In the genomic region with DNA sequence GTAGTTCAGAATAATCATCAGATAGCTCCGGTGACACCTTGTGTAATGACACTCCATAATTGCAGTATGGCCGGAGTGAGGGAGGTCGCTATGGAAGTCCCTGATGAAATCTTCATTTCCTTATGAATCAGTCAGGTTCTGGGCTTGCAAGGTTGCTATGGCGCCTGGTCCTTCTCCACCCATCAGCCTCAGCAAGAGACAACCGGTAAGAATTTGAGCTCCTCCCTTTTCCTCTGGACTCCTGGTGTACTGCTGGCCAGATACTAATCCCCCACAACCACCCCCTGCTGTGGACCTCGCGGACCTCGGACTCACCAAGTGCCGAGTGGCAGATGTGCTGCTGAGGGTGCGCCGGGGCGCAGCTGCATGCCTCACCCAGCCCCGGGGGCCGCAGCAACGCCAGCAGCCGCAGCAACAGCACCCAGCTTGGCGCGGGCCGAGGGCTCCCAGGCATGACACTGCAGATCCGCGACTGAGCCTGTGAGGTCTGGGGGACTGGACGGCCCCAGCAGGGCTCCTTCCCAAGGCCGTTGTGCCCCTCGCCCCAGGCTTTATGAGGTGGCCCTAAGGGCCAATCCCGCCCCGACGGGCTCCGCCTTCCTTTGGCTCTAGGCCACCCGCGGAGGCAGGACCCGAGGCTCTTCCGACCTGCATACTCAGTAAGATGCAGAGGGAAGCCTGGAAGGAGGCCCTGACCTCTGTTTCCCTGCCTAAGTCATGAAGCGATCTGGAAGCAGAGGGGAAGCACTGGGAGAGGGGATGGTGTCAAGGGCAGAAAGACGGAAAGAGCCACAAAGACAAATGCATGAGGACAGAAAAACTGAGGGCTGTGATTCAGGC, we compare ENCODE assay signal across 8 cellular contexts. TPM values are rescaled to one million over a fixed set of nuclear protein-coding genes. Genes with fewer than 3 reads are reported as not detected.
A peak's percentile ranks its signal among the peaks of the same experiment; 100 is the strongest.
DNase-seq lines count a peak whose midpoint lies in the region; ATAC-seq and TF ChIP-seq lines count a peak whose summit lies in the region.

TIMP4 (minus strand) TSS at position 526 of the 840 bp plus-strand sequence; CDS start at position 454, 72 bp downstream.

- H2AK9ac ChIP-seq in IMR-90 (replicated peaks; ENCODE audit: low read depth, low read length, poor library complexity), result peak within 1 kb of the TSS; percentile 46

- H3K9me3 ChIP-seq in A673 (ENCODE audit: low read depth, low read length, poor library complexity, severe bottlenecking) (no peaks in the 10 kb centered on the region), IMR-90 (ENCODE audit: control insufficient read depth, insufficient read depth, low read length) (no peaks in the 10 kb centered on the region), muscle layer of colon (ENCODE audit: low read length) (no peaks in the 10 kb centered on the region), Karpas-422 (ENCODE audit: low read length) (no peaks in the 10 kb centered on the region)

- H3K27ac Mint-ChIP-seq in activated T-cell treated with anti-CD3 and anti-CD28 coated beads, Interleukin-2, amount 50 U/mL, for 24 hours, result no peak within 1 kb of the TSS

- peaks cover 6% of the 10 kb centered on the region for H3K9me1 ChIP-seq in IMR-90 (ENCODE audit: insufficient read depth, low read length)

- POLR2A ChIA-PET in A673 (lab: Charles Lee; ENCODE audit: low non-redundant PET), result no interaction called here
- POLR2A ChIA-PET in IMR-90 (lab: Charles Lee; ENCODE audit: unreplicated experiment), result no interaction called here

- no peak within 1 kb of the TSS for H3K56ac ChIP-seq in IMR-90 (ENCODE audit: extremely low read depth, insufficient read depth, low read length)

- H3K27me3 Mint-ChIP-seq in activated T-cell treated with anti-CD3 and anti-CD28 coated beads, Interleukin-2, amount 50 U/mL, for 24 hours, result peaks cover 26% of the 10 kb centered on the region

- peak; percentile 59 for ATAC-seq in IMR-90 (ENCODE audit: low read depth)
- no peak for ATAC-seq in HG02678 (IDR thresholded peaks at IDR 0.05; ENCODE audit: unreplicated experiment)

- H3K14ac ChIP-seq in IMR-90 (replicated peaks; ENCODE audit: low read depth, low read length), result no peak within 1 kb of the TSS; the same call in 1 of the 2 replicates

- H3K9me3 Mint-ChIP-seq in activated T-cell treated with anti-CD3 and anti-CD28 coated beads, Interleukin-2, amount 50 U/mL, for 24 hours, result no peaks in the 10 kb centered on the region

- H3K9ac ChIP-seq in IMR-90 (ENCODE audit: low read depth, low read length) (no peak within 1 kb of the TSS), muscle layer of colon (ENCODE audit: low read length) (no peak within 1 kb of the TSS), Karpas-422 (ENCODE audit: low read length) (no peak within 1 kb of the TSS)

- H2BK120ac ChIP-seq in IMR-90 (ENCODE audit: low read depth, low read length), result peak within 1 kb of the TSS; percentile 53; the same call in 1 of the 2 replicates

- peak within 1 kb of the TSS; percentile 23; the same call in 1 of the 2 replicates for H3K18ac ChIP-seq in IMR-90 (ENCODE audit: low read depth, low read length)

- BruUV-seq in A673 (replicated peaks; lab: Mats Ljungman, UMichigan), result TSS peak; percentile 45
- BruUV-seq in IMR-90 (replicated peaks; lab: Mats Ljungman, UMichigan), result no TSS peak

- H3K79me1 ChIP-seq in IMR-90 (ENCODE audit: low read depth in 1 of 2, low read length in 2 of 2), result no peaks in the 10 kb centered on the region

- H3K4ac ChIP-seq in IMR-90 (ENCODE audit: low read depth, low read length), result peak within 1 kb of the TSS; percentile 29

- intact Hi-C loops in A673 (cut with micrococcal nuclease; ENCODE audit: unreplicated experiment) (no loop called here), IMR-90 (cut with micrococcal nuclease) (no loop called here)

- no peaks in the 10 kb centered on the region for H3K27me3 ChIP-seq in A673 (replicated peaks; ENCODE audit: insufficient read depth, low read depth, low read length, poor library complexity)
- peaks cover 5% of the 10 kb centered on the region for H3K27me3 ChIP-seq in IMR-90 (ENCODE audit: control insufficient read depth, insufficient read depth, low read length)
- peaks cover 0 to 7% of the 10 kb centered on the region in 2 donors for H3K27me3 ChIP-seq in muscle layer of colon (ENCODE audit: control insufficient read depth in 1 of 2, insufficient read depth in 2 of 2, low read length in 2 of 2)
- no peaks in the 10 kb centered on the region for H3K27me3 ChIP-seq in Karpas-422 (ENCODE audit: low read length)

- peak within 1 kb of the TSS; percentile 48 for H4K5ac ChIP-seq in IMR-90 (ENCODE audit: low read depth, low read length)

- H4K8ac ChIP-seq in IMR-90 (ENCODE audit: low read depth in 2 of 2, low read length in 2 of 2), result peak within 1 kb of the TSS in 1 of 2 experiments; percentile 47; a peak in 1 of 4 replicates

- H3K27ac ChIP-seq in A673 (ENCODE audit: low read depth, low read length, poor library complexity, severe bottlenecking), result peak within 1 kb of the TSS; percentile 74
- no peak within 1 kb of the TSS for H3K27ac ChIP-seq in IMR-90 (ENCODE audit: insufficient read depth, low read length)
- no peak within 1 kb of the TSS for H3K27ac ChIP-seq in muscle layer of colon (ENCODE audit: low read depth, low read length)
- H3K27ac ChIP-seq in Karpas-422 (ENCODE audit: low read length), result no peak within 1 kb of the TSS

- H3K23ac ChIP-seq in IMR-90 (ENCODE audit: low read depth, low read length), result peak within 1 kb of the TSS; percentile 52; the same call in 1 of the 2 replicates

- WGBS in IMR-90 (ENCODE audit: extremely low coverage in 2 of 2, insufficient read length in 1 of 2), 2 experiments, result 20% methylated on average over 9 of the region's 34 CpGs; no CpG with 5 or more reads in 1 of the 2 experiments

- H2BK15ac ChIP-seq in IMR-90 (ENCODE audit: low read depth, low read length), result peak within 1 kb of the TSS; percentile 4; the same call in 1 of the 3 replicates

- TF ChIP-seq RAD21 in IMR-90 (IDR thresholded peaks at IDR 0.05; ENCODE audit: low read length), result no peak

- in situ Hi-C loops in IMR-90 (cut with MboI; ENCODE audit: low sequenced_read_pairs), result no loop called here

- no peak within 1 kb of the TSS; the same call in 1 of the 2 replicates for H4K91ac ChIP-seq in IMR-90 (ENCODE audit: insufficient read depth, low read depth, low read length)

- no peaks in the 10 kb centered on the region for H3K9me2 ChIP-seq in Karpas-422 (replicated peaks; ENCODE audit: insufficient read depth, low read length)

- H3K4me2 ChIP-seq in IMR-90 (ENCODE audit: low read depth, low read length), result peak within 1 kb of the TSS; percentile 61; the same call in 1 of the 2 replicates
- no peak within 1 kb of the TSS for H3K4me2 ChIP-seq in Karpas-422 (ENCODE audit: low read depth, low read length, poor library complexity, severe bottlenecking)

- H4K20me1 ChIP-seq in IMR-90 (ENCODE audit: insufficient read depth, low read length) (no peaks in the 10 kb centered on the region), Karpas-422 (ENCODE audit: insufficient read depth, low read depth, low read length) (no peaks in the 10 kb centered on the region)

- TF ChIP-seq CTCF in A673 (conservative IDR thresholded peaks at IDR 0.05; ENCODE audit: low read depth, low read length), result no peak
- no peak for TF ChIP-seq CTCF in IMR-90 (conservative IDR thresholded peaks at IDR 0.05; ENCODE audit: low read depth, low read length)

- H3K79me2 ChIP-seq in Karpas-422 (ENCODE audit: low read length), result no peaks in the 10 kb centered on the region

- H2AK5ac ChIP-seq in IMR-90 (ENCODE audit: low read depth, low read length), result no peak within 1 kb of the TSS

- no peak within 1 kb of the TSS for H2BK5ac ChIP-seq in IMR-90 (ENCODE audit: low read depth, low read length, poor library complexity, severe bottlenecking)

- H2AFZ ChIP-seq in IMR-90 (replicated peaks; ENCODE audit: low read length, poor library complexity) (peak within 1 kb of the TSS; percentile 95), Karpas-422 (ENCODE audit: low read length) (no peak within 1 kb of the TSS)

- DNase-seq in A673 (ENCODE audit: low spot score) (peak; percentile 50), IMR-90 (peak; percentile 28), erythroblast (lab: John Stamatoyannopoulos, UW) (peak; percentile 11 to 18), putamen (ENCODE audit: low spot score) (no peak), Karpas-422 (no peak)
- no peak for DNase-seq in activated T-cell treated with anti-CD3 and anti-CD28 coated beads, Interleukin-2, amount 50 U/mL, for 24 hours

- dilution Hi-C loops in IMR-90 (cut with HindIII; ENCODE audit: low sequenced_read_pairs, unreplicated experiment), result no loop called here

- CTCF ChIA-PET in A673 (lab: Charles Lee), result interaction anchor here (0.6 kb wide), 1 partner anchor 420 kb away, joined by 3 read pairs; no protein-coding TSS in a partner anchor
- CTCF ChIA-PET in IMR-90 (lab: Yijun Ruan, JAX), result no interaction called here

- peaks cover 9% of the 10 kb centered on the region for H3K4me1 Mint-ChIP-seq in activated T-cell treated with anti-CD3 and anti-CD28 coated beads, Interleukin-2, amount 50 U/mL, for 24 hours (ENCODE audit: low read depth)

- no peak within 1 kb of the TSS for H2BK20ac ChIP-seq in IMR-90 (ENCODE audit: low read depth, low read length)

- H3K36me3 ChIP-seq in A673 (ENCODE audit: insufficient read depth, low read length, poor library complexity, severe bottlenecking), result no peaks in the 10 kb centered on the region
- H3K36me3 ChIP-seq in IMR-90 (ENCODE audit: control insufficient read depth, insufficient read depth, low read length), result no peaks in the 10 kb centered on the region
- no peaks in the 10 kb centered on the region for H3K36me3 ChIP-seq in muscle layer of colon (ENCODE audit: insufficient read depth, low read length)
- H3K36me3 ChIP-seq in Karpas-422 (ENCODE audit: insufficient read depth, low read length), result no peaks in the 10 kb centered on the region

- no peaks in the 10 kb centered on the region for H3K36me3 Mint-ChIP-seq in activated T-cell treated with anti-CD3 and anti-CD28 coated beads, Interleukin-2, amount 50 U/mL, for 24 hours (ENCODE audit: low read depth)

- H3K4me3 ChIP-seq in A673 (ENCODE audit: low read depth, low read length, poor library complexity, severe bottlenecking) (peak within 1 kb of the TSS; percentile 44), IMR-90 (ENCODE audit: insufficient read depth, low read depth, low read length) (no peak within 1 kb of the TSS; the same call in 1 of the 2 replicates), muscle layer of colon (ENCODE audit: low read depth in 1 of 2, low read length in 2 of 2) (peak within 1 kb of the TSS; percentile 28 to 44), Karpas-422 (ENCODE audit: low read length) (no peak within 1 kb of the TSS)

- no peak for TF ChIP-seq POLR2A in IMR-90 (IDR thresholded peaks at IDR 0.05; ENCODE audit: low read depth, low read length)
- TF ChIP-seq POLR2A in erythroblast (IDR thresholded peaks at IDR 0.05; ENCODE audit: low read length), result no peak

- H3K4me3 Mint-ChIP-seq in activated T-cell treated with anti-CD3 and anti-CD28 coated beads, Interleukin-2, amount 50 U/mL, for 24 hours, result no peak within 1 kb of the TSS

- H3K4me1 ChIP-seq in A673 (ENCODE audit: insufficient read depth, low read length, poor library complexity, severe bottlenecking) (peaks cover 23% of the 10 kb centered on the region), IMR-90 (ENCODE audit: control insufficient read depth, insufficient read depth, low read length) (peaks cover 9% of the 10 kb centered on the region), muscle layer of colon (ENCODE audit: insufficient read depth, low read length) (no peaks in the 10 kb centered on the region), Karpas-422 (ENCODE audit: low read length) (no peaks in the 10 kb centered on the region)

RNA-seq across cellular contexts. Expression of gene TIMP4, which starts in this region (rescaled TPM):
- total RNA-seq in A673 (2021), result 10.2 and 13.3 TPM in 2 replicates
- total RNA-seq in IMR-90 (2012; rRNA removed), result 0.54 and 0.56 TPM in 2 replicates
- polyA plus RNA-seq in IMR-90 (2012; rRNA removed), result 0.39 and 0.40 TPM in 2 replicates
- 0.57 and 0.80 TPM in 2 replicates for polyA plus RNA-seq in IMR-90 (2012; cell fraction: cytosol; rRNA removed)
- 0.13 and 0.16 TPM in 2 replicates for polyA plus RNA-seq in IMR-90 (2012; cell fraction: nucleus; rRNA removed; ENCODE audit: low replicate concordance)
- total RNA-seq in Karpas-422 (2014; rRNA removed; shearing (Covaris generic); ENCODE audit: low replicate concordance), result not detected in 2 replicates

Comparison
In these comparisons a context has a peak if more than half of its experiments do, and no peak if none do; other contexts are left out.
1. Peak in DNase-seq, ATAC-seq and H3K4me2 ChIP-seq in IMR-90; RNA of the gene not detected or under 1 TPM.
2. DNase-seq: peak in A673 (single experiment) and erythroblast (2 of 2); none in putamen (single experiment), Karpas-422 (single experiment) and activated T-cell treated with anti-CD3 and anti-CD28 coated beads, Interleukin-2, amount 50 U/mL, for 24 hours (single experiment).
3. H3K4me3 ChIP-seq: peak in A673 (single experiment) and muscle layer of colon (2 of 2); none in IMR-90 (single experiment) and Karpas-422 (single experiment).